ENCODE assay signal across 18 cellular contexts in genomic region chr10:59011972-59012632, GRCh38.
A peak's percentile ranks its signal among the peaks of the same experiment; 100 is the strongest.
DNase-seq lines count a peak whose midpoint lies in the region; ATAC-seq, FAIRE-seq and TF ChIP-seq lines count a peak whose summit lies in the region.
"Had no signal": no experiment of that assay in that cellular context is flagged by ENCODE, and none has a peak within 500 bp of the region (broad histone marks: within the 10 kb centered on the region; RNA-seq: fewer than 3 reads in every experiment).

No MANE protein-coding gene starts in this region.

- H3K4me1 ChIP-seq in BLaER1 treated with 17β-estradiol and CSF1 and Interleukin-3, amounts not matched to agents 10 nM and 100 nM, result peaks cover 0 to 14% (median 11%) of the 10 kb centered on the region in 10 experiments; a peak in 13 of 20 replicates
- H3K4me1 ChIP-seq in body of pancreas, result peaks cover 33% of the 10 kb centered on the region
- H3K4me1 ChIP-seq in pancreas, result peaks cover 8 to 26% (median 11%) of the 10 kb centered on the region in 3 donors
- H3K4me1 ChIP-seq: HAP-1 had no signal

- no peak overlapping the region for H3K4me3 ChIP-seq in BLaER1 treated with 17β-estradiol and CSF1 and Interleukin-3, amounts not matched to agents 10 nM and 100 nM
- H3K4me3 ChIP-seq in body of pancreas (no peak overlapping the region), pancreas (no peak overlapping the region)
- H3K4me3 ChIP-seq: A549, GM23248, HAP-1 had no signal

- WGBS in body of pancreas, 2 donors, result 32 to 34% methylated on average over 7 of the region's 7 CpGs
- WGBS in pancreas, 2 donors, result 27 to 36% methylated on average over 7 of the region's 7 CpGs

- H3K27me3 ChIP-seq in BLaER1 treated with 17β-estradiol and CSF1 and Interleukin-3, amounts not matched to agents 10 nM and 100 nM, result no peaks in the 10 kb centered on the region
- H3K27me3 ChIP-seq in body of pancreas (no peaks in the 10 kb centered on the region), pancreas (no peaks in the 10 kb centered on the region)

- H3K36me3 ChIP-seq in BLaER1 treated with 17β-estradiol and CSF1 and Interleukin-3, amounts not matched to agents 10 nM and 100 nM, result no peaks in the 10 kb centered on the region
- no peaks in the 10 kb centered on the region for H3K36me3 ChIP-seq in body of pancreas (replicated peaks in 1 of 2; ENCODE audit: insufficient read depth in 1 of 2, low read depth in 2 of 2)
- H3K36me3 ChIP-seq in pancreas, result no peaks in the 10 kb centered on the region
- H3K36me3 ChIP-seq: HAP-1 had no signal

- DNase-seq in DMS53 (lab: John Stamatoyannopoulos, UW), result peak; percentile 27
- DNase-seq in DMS53 treated with DMSO at 0.1 percent for 48 hours (lab: John Stamatoyannopoulos, UW; ENCODE audit: unreplicated experiment), result no peak
- no peak for DNase-seq in body of pancreas
- DNase-seq in pancreas, result no peak
- no peak for DNase-seq in iPS-NIHi7 (ENCODE audit: extremely low spot score)
- DNase-seq in inferior parietal cortex (ENCODE audit: extremely low spot score), result no peak
- DNase-seq: AML-193; CD4-positive, alpha-beta memory T cell; DND-41; EL; GM23248 had no signal

- intact Hi-C loops in body of pancreas (cut with DNase I) (no loop called here), pancreas (cut with DNase I) (loop anchor here in 1 of 3 donors (10.0 kb wide), 1 partner anchor 53 kb away; no protein-coding TSS in a partner anchor)

- no peak overlapping the region for H3K9ac ChIP-seq in BLaER1 treated with 17β-estradiol and CSF1 and Interleukin-3, amounts not matched to agents 10 nM and 100 nM
- H3K9ac ChIP-seq: GM23248 had no signal

- ATAC-seq in body of pancreas, result no peak
- peak in 3 of 4 donors; percentile 56 to 75 (median 63) for ATAC-seq in pancreas
- no peak for ATAC-seq in HG02885 (IDR thresholded peaks at IDR 0.05; ENCODE audit: poor library complexity, unreplicated experiment)
- ATAC-seq: A549 had no signal

- H3K27ac ChIP-seq in BLaER1 treated with 17β-estradiol and CSF1 and Interleukin-3, amounts not matched to agents 10 nM and 100 nM, result no peak overlapping the region
- H3K27ac ChIP-seq in body of pancreas, result peak overlapping the region in 3 of 4 donors; percentile 14 to 25 (median 23)
- H3K27ac ChIP-seq in pancreas, result no peak overlapping the region
- H3K27ac ChIP-seq: 22Rv1, A549, GM23248, HL-60 had no signal

- no peak for FAIRE-seq in pancreas (lab: Jason Lieb, UNC)
- FAIRE-seq: A549, GM12891 had no signal

- no peaks in the 10 kb centered on the region for H3K9me3 ChIP-seq in BLaER1 treated with 17β-estradiol and CSF1 and Interleukin-3, amounts not matched to agents 10 nM and 100 nM (replicated peaks in 1 of 11)
- no peaks in the 10 kb centered on the region for H3K9me3 ChIP-seq in body of pancreas
- no peaks in the 10 kb centered on the region for H3K9me3 ChIP-seq in pancreas
- H3K9me3 ChIP-seq: A549, HAP-1 had no signal

- TF ChIP-seq CTCF in body of pancreas (IDR thresholded peaks at IDR 0.05) (no peak), pancreas (IDR thresholded peaks at IDR 0.05) (no peak)

- peak overlapping the region in 6 of 11 experiments; percentile 18 to 55 (median 44); a peak in 9 of 22 replicates for H3K4me2 ChIP-seq in BLaER1 treated with 17β-estradiol and CSF1 and Interleukin-3, amounts not matched to agents 10 nM and 100 nM
- H3K4me2 ChIP-seq: A549 had no signal

- TF ChIP-seq POLR2A in body of pancreas (IDR thresholded peaks at IDR 0.05), result no peak

- no peaks in the 10 kb centered on the region for H4K20me1 ChIP-seq in BLaER1 treated with 17β-estradiol and CSF1 and Interleukin-3, amounts not matched to agents 10 nM and 100 nM

Comparison
In these comparisons a context has a peak if more than half of its experiments do, and no peak if none do; other contexts are left out.
1. H3K27ac ChIP-seq: peak in body of pancreas (3 of 4); none in BLaER1 treated with 17β-estradiol and CSF1 and Interleukin-3, amounts not matched to agents 10 nM and 100 nM (0 of 11) and pancreas (0 of 4).
2. ATAC-seq: peak in pancreas (3 of 4); none in body of pancreas (single experiment) and HG02885 (single experiment).